In the genomic region with DNA sequence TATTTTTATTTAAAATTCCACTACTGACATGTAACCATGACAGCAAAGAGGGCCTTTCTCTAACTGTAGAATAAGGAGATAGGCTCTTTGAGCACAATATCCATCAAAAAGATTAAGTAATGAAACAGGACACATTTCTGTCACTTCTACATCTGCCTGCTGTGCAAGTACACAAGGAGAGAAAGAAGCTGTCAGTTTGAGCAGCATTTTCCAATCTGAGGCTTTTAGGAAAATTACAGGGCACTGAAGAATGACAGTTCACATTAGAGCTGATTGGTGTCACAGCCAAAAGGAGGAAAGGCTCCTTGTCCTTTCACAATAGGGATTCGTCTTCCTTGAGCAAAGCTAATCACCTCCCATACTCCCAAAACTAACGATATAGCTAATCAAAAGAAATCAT, we compare ENCODE assay signal across 16 cellular contexts.
"Had no signal": no experiment of that assay in that cellular context is flagged by ENCODE, and none has a peak within 500 bp of the region (broad histone marks: within the 10 kb centered on the region; RNA-seq: fewer than 3 reads in every experiment).

No MANE protein-coding gene starts in this region.

- H3K9me3 ChIP-seq: esophagus muscularis mucosa, gastroesophageal sphincter, heart left ventricle, left lung, lower lobe of right lung, mucosa of descending colon had no signal

- H3K4me1 ChIP-seq: esophagus muscularis mucosa, foreskin keratinocyte, gastroesophageal sphincter, heart left ventricle, left lung, lower lobe of right lung had no signal

- H3K27me3 ChIP-seq: dorsolateral prefrontal cortex, esophagus muscularis mucosa, foreskin keratinocyte, gastroesophageal sphincter, left lung had no signal

- H3K27ac ChIP-seq: coronary artery, dorsolateral prefrontal cortex, esophagus muscularis mucosa, foreskin keratinocyte, gastroesophageal sphincter, heart left ventricle, left lung, lower lobe of right lung had no signal

- H3K4me3 ChIP-seq: coronary artery, dorsolateral prefrontal cortex, esophagus muscularis mucosa, gastroesophageal sphincter, heart left ventricle, left lung, lower lobe of right lung, mucosa of descending colon had no signal

- DNase-seq: dermis blood vessel endothelial cell; dorsolateral prefrontal cortex; effector CD4-positive, alpha-beta T cell; effector memory CD4-positive, alpha-beta T cell; foreskin keratinocyte; heart left ventricle; hippocampal formation; left cardiac atrium; left lung; left ventricle myocardium superior; lower lobe of right lung; mesenchymal stem cell; mucosa of descending colon had no signal

- H3K36me3 ChIP-seq: esophagus muscularis mucosa, gastroesophageal sphincter, heart left ventricle, left lung, lower lobe of right lung had no signal

- ATAC-seq: foreskin keratinocyte, gastroesophageal sphincter, heart left ventricle, left cardiac atrium, left lung, left ventricle myocardium superior, lower lobe of right lung, mucosa of descending colon had no signal
